ENCODE assay signal across 8 cellular contexts in genomic region chr13:109869312-109870237, GRCh38.
A peak's percentile ranks its signal among the peaks of the same experiment; 100 is the strongest.
DNase-seq lines count a peak whose midpoint lies in the region; TF ChIP-seq lines count a peak whose summit lies in the region.

No MANE protein-coding gene starts in this region.

- peak; percentile 57 for DNase-seq in activated CD4-positive, alpha-beta T cell treated with anti-CD3 and anti-CD28 coated beads for 48 hours
- DNase-seq in activated CD4-positive, alpha-beta T cell treated with anti-CD3 and anti-CD28 coated beads, Interleukin-2, amount 50 U/mL, for 4 hours: no peak
- DNase-seq in NCI-H345 (lab: John Stamatoyannopoulos, UW) (peak; percentile 97), ascending aorta (ENCODE audit: low spot score in 2 of 2) (peak in 1 of 2 donors; percentile 85), islet precursor cell (peak; percentile 61), GM10248 (ENCODE audit: extremely low spot score) (no peak)
- DNase-seq in stimulated activated CD4-positive, alpha-beta T cell treated with anti-CD3 and anti-CD28 coated beads, Interleukin-4, amount 100 ng/mL, for 48 hours (ENCODE audit: low read depth in 2 of 2): peak; percentile 1 to 13
- DNase-seq in activated effector memory CD4-positive, alpha-beta T cell treated with anti-CD3 and anti-CD28 coated beads, Interleukin-2, amount 50 U/mL, for 16 hours: no peak

- H3K9me3 ChIP-seq in ascending aorta: no peaks in the 10 kb centered on the region

- peaks cover 0 to 22% of the 10 kb centered on the region in 2 donors for H3K4me1 ChIP-seq in ascending aorta

- peak overlapping the region; percentile 41 to 61 for H3K27ac ChIP-seq in ascending aorta

- CTCF ChIA-PET in GM10248 (lab: Yijun Ruan, JAX): no interaction called here

- H3K4me3 ChIP-seq in ascending aorta: peak overlapping the region; percentile 39 to 57

- no peaks in the 10 kb centered on the region for H3K27me3 ChIP-seq in ascending aorta

- peak in 2 of 3 experiments; percentile 33 to 43 for TF ChIP-seq CTCF in ascending aorta (IDR thresholded peaks at IDR 0.05)
- no peak for TF ChIP-seq CTCF in GM10248 (IDR thresholded peaks at IDR 0.05; ENCODE audit: control extremely low read depth, extremely low read depth, low read depth, missing control alignments)

- POLR2A ChIA-PET in GM10248 (lab: Yijun Ruan, JAX): no interaction called here

- no peaks in the 10 kb centered on the region for H3K36me3 ChIP-seq in ascending aorta

- intact Hi-C loops in ascending aorta (cut with DNase I): loop anchor here (2.0 to 10.0 kb wide), 4 partner anchors 82 to 725 kb away; partner anchors contain the start of gene IRS2

Comparison
In these comparisons a context has a peak if more than half of its experiments do, and no peak if none do; other contexts are left out.
1. DNase-seq: peak in activated CD4-positive, alpha-beta T cell treated with anti-CD3 and anti-CD28 coated beads for 48 hours (single experiment), NCI-H345 (single experiment), islet precursor cell (single experiment) and stimulated activated CD4-positive, alpha-beta T cell treated with anti-CD3 and anti-CD28 coated beads, Interleukin-4, amount 100 ng/mL, for 48 hours (2 of 2); none in activated CD4-positive, alpha-beta T cell treated with anti-CD3 and anti-CD28 coated beads, Interleukin-2, amount 50 U/mL, for 4 hours (0 of 2), GM10248 (single experiment) and activated effector memory CD4-positive, alpha-beta T cell treated with anti-CD3 and anti-CD28 coated beads, Interleukin-2, amount 50 U/mL, for 16 hours (single experiment).